In the genomic region with DNA sequence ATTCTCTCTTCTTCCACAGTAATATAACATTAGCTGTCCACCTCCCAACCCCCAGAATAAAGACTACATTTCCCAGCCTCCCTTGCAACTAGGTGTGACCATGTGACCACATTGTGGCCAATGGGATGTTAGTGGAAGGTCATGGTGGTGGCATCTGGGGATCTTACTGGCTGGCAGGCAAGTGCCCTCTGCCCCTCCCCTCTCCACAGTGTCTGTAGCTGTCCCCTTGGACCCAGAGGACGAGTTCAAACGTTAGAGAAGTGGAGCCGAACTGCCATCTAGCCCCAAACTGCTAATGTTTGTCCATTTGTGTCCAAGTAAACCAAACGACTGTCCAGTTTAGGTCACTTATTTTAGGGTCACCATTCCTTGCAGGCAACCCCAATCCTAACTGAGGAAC, we compare ENCODE assay signal across 8 cellular contexts. TPM values are rescaled to one million over a fixed set of nuclear protein-coding genes. Genes with fewer than 3 reads are reported as not detected.
DNase-seq lines count a peak whose midpoint lies in the region; ATAC-seq and TF ChIP-seq lines count a peak whose summit lies in the region.

No MANE protein-coding gene starts in this region.

- peak overlapping the region; percentile 89 for H2AFZ ChIP-seq in OCI-LY3 (ENCODE audit: low read depth, low read length)

- no peaks in the 10 kb centered on the region for H3K9me3 ChIP-seq in CD4-positive, CD25-positive, alpha-beta regulatory T cell (ENCODE audit: control insufficient read depth in 2 of 2, low read length in 2 of 2)
- H3K9me3 ChIP-seq in OCI-LY3 (ENCODE audit: insufficient read depth, low read length) (no peaks in the 10 kb centered on the region), left lung (no peaks in the 10 kb centered on the region), upper lobe of right lung (no peaks in the 10 kb centered on the region)

- TF ChIP-seq CTCF in OCI-LY3 (IDR thresholded peaks at IDR 0.05; ENCODE audit: low read depth, low read length) (no peak), left lung (IDR thresholded peaks at IDR 0.05) (no peak), upper lobe of right lung (IDR thresholded peaks at IDR 0.05) (no peak)

- H3K4me3 Mint-ChIP-seq in CD4-positive, CD25-positive, alpha-beta regulatory T cell = no peak overlapping the region

- no peak overlapping the region for H3K27ac ChIP-seq in CD4-positive, CD25-positive, alpha-beta regulatory T cell (ENCODE audit: insufficient read depth, low read length, poor library complexity, severe bottlenecking)
- no peak overlapping the region for H3K27ac ChIP-seq in OCI-LY3 (ENCODE audit: low read length)
- H3K27ac ChIP-seq in left lung = no peak overlapping the region
- no peak overlapping the region for H3K27ac ChIP-seq in upper lobe of right lung

- H3K9ac ChIP-seq in OCI-LY3 (ENCODE audit: low read length) = no peak overlapping the region

- DNase-seq in CD4-positive, CD25-positive, alpha-beta regulatory T cell = peak; percentile 2 to 48 (median 13)
- DNase-seq in central memory CD4-positive, alpha-beta T cell = peak; percentile 6
- DNase-seq in left lung (no peak), upper lobe of right lung (no peak), NCI-H345 (lab: John Stamatoyannopoulos, UW) (no peak)

- peaks cover 0 to 4% (median 0%) of the 10 kb centered on the region in 7 donors for H3K9me3 Mint-ChIP-seq in CD4-positive, CD25-positive, alpha-beta regulatory T cell

- no peak overlapping the region for H3K4me3 ChIP-seq in CD4-positive, CD25-positive, alpha-beta regulatory T cell (ENCODE audit: low read depth, low read length)
- H3K4me3 ChIP-seq in OCI-LY3 (ENCODE audit: low read length) (peak overlapping the region; percentile 45), left lung (no peak overlapping the region), upper lobe of right lung (no peak overlapping the region)

- peaks cover 11% of the 10 kb centered on the region for H3K27me3 Mint-ChIP-seq in CD4-positive, CD25-positive, alpha-beta regulatory T cell

- peaks cover 1% of the 10 kb centered on the region for H3K27me3 ChIP-seq in CD4-positive, CD25-positive, alpha-beta regulatory T cell (ENCODE audit: control insufficient read depth, insufficient read depth, low read length)
- H3K27me3 ChIP-seq in OCI-LY3 (ENCODE audit: low read depth, low read length) = peaks cover 13% of the 10 kb centered on the region; the same call in 1 of the 2 replicates
- H3K27me3 ChIP-seq in left lung = no peaks in the 10 kb centered on the region
- no peaks in the 10 kb centered on the region for H3K27me3 ChIP-seq in upper lobe of right lung

- H3K4me1 Mint-ChIP-seq in CD4-positive, CD25-positive, alpha-beta regulatory T cell = no peaks in the 10 kb centered on the region

- H3K4me1 ChIP-seq in CD4-positive, CD25-positive, alpha-beta regulatory T cell (ENCODE audit: control insufficient read depth, insufficient read depth, low read length, poor library complexity, severe bottlenecking) = no peaks in the 10 kb centered on the region
- H3K4me1 ChIP-seq in OCI-LY3 (ENCODE audit: low read length) (no peaks in the 10 kb centered on the region), left lung (no peaks in the 10 kb centered on the region), upper lobe of right lung (no peaks in the 10 kb centered on the region)

- H3K4me2 ChIP-seq in OCI-LY3 (ENCODE audit: low read length) = peak overlapping the region; percentile 47

- H3K79me2 ChIP-seq in OCI-LY3 (ENCODE audit: low read length) = no peaks in the 10 kb centered on the region

- intact Hi-C loops in left lung (cut with DNase I) (no loop called here), upper lobe of right lung (cut with DNase I) (no loop called here)

- H3K36me3 Mint-ChIP-seq in CD4-positive, CD25-positive, alpha-beta regulatory T cell = no peaks in the 10 kb centered on the region

- no peaks in the 10 kb centered on the region for H3K36me3 ChIP-seq in CD4-positive, CD25-positive, alpha-beta regulatory T cell (ENCODE audit: control insufficient read depth, insufficient read depth, low read length)
- H3K36me3 ChIP-seq in OCI-LY3 (replicated peaks; ENCODE audit: low read depth, low read length) (no peaks in the 10 kb centered on the region), left lung (no peaks in the 10 kb centered on the region), upper lobe of right lung (no peaks in the 10 kb centered on the region)

- no peaks in the 10 kb centered on the region for H4K20me1 ChIP-seq in OCI-LY3 (ENCODE audit: insufficient read depth, low read length)

- H3K27ac Mint-ChIP-seq in CD4-positive, CD25-positive, alpha-beta regulatory T cell = no peak overlapping the region

- no peak for ATAC-seq in CD4-positive, CD25-positive, alpha-beta regulatory T cell (ENCODE audit: low read depth in 2 of 2)
- peak; percentile 71 for ATAC-seq in GM21529 (IDR thresholded peaks at IDR 0.05; ENCODE audit: unreplicated experiment)
- peak; percentile 84 for ATAC-seq in left lung
- peak; percentile 83 for ATAC-seq in upper lobe of right lung
- ATAC-seq in GM21576 (IDR thresholded peaks at IDR 0.05; ENCODE audit: unreplicated experiment) = no peak

RNA-seq across cellular contexts. Expression of a gene that starts 26.6 kb away (rescaled TPM):
- not detected for total RNA-seq in CD4-positive, CD25-positive, alpha-beta regulatory T cell
- polyA plus RNA-seq in CD4-positive, CD25-positive, alpha-beta regulatory T cell = not detected
- not detected for total RNA-seq in left lung
- total RNA-seq in upper lobe of right lung = not detected

RNA-seq across cellular contexts. Expression of a gene that starts 28.2 kb away (rescaled TPM):
- not detected for total RNA-seq in CD4-positive, CD25-positive, alpha-beta regulatory T cell
- not detected for polyA plus RNA-seq in CD4-positive, CD25-positive, alpha-beta regulatory T cell
- total RNA-seq in left lung (10 to 100 TPM; 12.7 to 21.6 TPM), upper lobe of right lung (26.0 TPM)

Comparison
In these comparisons a context has a peak if more than half of its experiments do, and no peak if none do; other contexts are left out.
1. ATAC-seq: peak in GM21529 (single experiment), left lung (single experiment) and upper lobe of right lung (single experiment); none in CD4-positive, CD25-positive, alpha-beta regulatory T cell (0 of 2) and GM21576 (single experiment).
2. DNase-seq: peak in CD4-positive, CD25-positive, alpha-beta regulatory T cell (3 of 3) and central memory CD4-positive, alpha-beta T cell (single experiment); none in left lung (0 of 2), upper lobe of right lung (single experiment) and NCI-H345 (single experiment).
3. RNA of a gene that starts 28.2 kb away (total RNA-seq): 26.0 TPM in upper lobe of right lung (single experiment) and 12.7 to 21.6 TPM in left lung; not detected in CD4-positive, CD25-positive, alpha-beta regulatory T cell (single experiment); every median in the first group is over 10 times any median in the second.